Comparison of ENCODE assay signal across 24 cellular contexts in genomic region chr17:71114911-71115668, GRCh38.
"Had no signal": no experiment of that assay in that cellular context is flagged by ENCODE, and none has a peak within 500 bp of the region (broad histone marks: within the 10 kb centered on the region; RNA-seq: fewer than 3 reads in every experiment).

No MANE protein-coding gene starts in this region.

- H3K27me3 Mint-ChIP-seq: dendritic cell treated with granulocyte-macrophage colony-stimulating factor and Interleukin-4, amounts not matched to agents 40 ng/mL and 50 ng/mL, for 4 days; effector memory CD8-positive, alpha-beta T cell; memory B cell; natural killer cell treated with Interleukin-12 subunit alpha and Interleukin-12 subunit beta and Interleukin-15 and Interleukin-18, amount 100 ng/mL, for 72 hours had no signal

- H3K4me3 Mint-ChIP-seq: dendritic cell treated with granulocyte-macrophage colony-stimulating factor and Interleukin-4, amounts not matched to agents 40 ng/mL and 50 ng/mL, for 4 days; effector memory CD8-positive, alpha-beta T cell; memory B cell; mesothelial cell of epicardium; natural killer cell treated with Interleukin-12 subunit alpha and Interleukin-12 subunit beta and Interleukin-15 and Interleukin-18, amount 100 ng/mL, for 72 hours; stimulated activated effector memory CD8-positive, alpha-beta T cell treated with anti-CD3 and anti-CD28 coated beads, Interleukin-12 subunit alpha, Interleukin-12 subunit beta, amount 100 ng/mL, for 72 hours; type B pancreatic cell had no signal

- H3K27ac Mint-ChIP-seq: dendritic cell treated with granulocyte-macrophage colony-stimulating factor and Interleukin-4, amounts not matched to agents 40 ng/mL and 50 ng/mL, for 4 days; effector memory CD8-positive, alpha-beta T cell; memory B cell; mesothelial cell of epicardium; natural killer cell treated with Interleukin-12 subunit alpha and Interleukin-12 subunit beta and Interleukin-15 and Interleukin-18, amount 100 ng/mL, for 72 hours; stimulated activated effector memory CD8-positive, alpha-beta T cell treated with anti-CD3 and anti-CD28 coated beads, Interleukin-12 subunit alpha, Interleukin-12 subunit beta, amount 100 ng/mL, for 72 hours; type B pancreatic cell had no signal

- DNase-seq: effector memory CD8-positive, alpha-beta T cell; glutamatergic neuron; islet precursor cell; left lung; lower lobe of right lung; small intestine; stimulated activated CD4-positive, alpha-beta T cell treated with anti-CD3 and anti-CD28 coated beads, Interleukin-2, amount 100 ng/mL, for 48 hours; stimulated activated CD8-positive, alpha-beta memory T cell treated with anti-CD3 and anti-CD28 coated beads, Interleukin-4, amount 100 ng/mL, for 48 hours; stimulated activated naive CD8-positive, alpha-beta T cell treated with anti-CD3 and anti-CD28 coated beads, Interleukin-15, Interleukin-2, amounts not matched to agents 100 U/mL and 50 U/mL, for 24 hours; thyroid gland; uterus had no signal

- H3K9me3 Mint-ChIP-seq: mesothelial cell of epicardium, type B pancreatic cell had no signal

- H3K9me3 ChIP-seq: esophagus muscularis mucosa, gastroesophageal sphincter, left lung, lower lobe of right lung, neutrophil, right atrium auricular region, suprapubic skin, thyroid gland, uterus had no signal

- H3K36me3 Mint-ChIP-seq: memory B cell; mesothelial cell of epicardium; stimulated activated effector memory CD8-positive, alpha-beta T cell treated with anti-CD3 and anti-CD28 coated beads, Interleukin-12 subunit alpha, Interleukin-12 subunit beta, amount 100 ng/mL, for 72 hours; type B pancreatic cell had no signal

- H3K36me3 ChIP-seq: esophagus muscularis mucosa, gastroesophageal sphincter, left lung, lower lobe of right lung, neutrophil, right atrium auricular region, suprapubic skin, thyroid gland, uterus had no signal

- H3K27me3 ChIP-seq: left lung, neutrophil, right atrium auricular region, suprapubic skin, thyroid gland, uterus had no signal

- FAIRE-seq: colon, small intestine had no signal

- H3K4me1 ChIP-seq: esophagus muscularis mucosa, gastroesophageal sphincter, left lung, lower lobe of right lung, right atrium auricular region, thyroid gland, uterus had no signal

- H3K4me1 Mint-ChIP-seq: memory B cell; stimulated activated effector memory CD8-positive, alpha-beta T cell treated with anti-CD3 and anti-CD28 coated beads, Interleukin-12 subunit alpha, Interleukin-12 subunit beta, amount 100 ng/mL, for 72 hours had no signal

- H3K4me3 ChIP-seq: esophagus muscularis mucosa, gastroesophageal sphincter, left lung, lower lobe of right lung, right atrium auricular region, suprapubic skin, thyroid gland, uterus had no signal

- H3K27ac ChIP-seq: epithelial cell of prostate, esophagus muscularis mucosa, gastroesophageal sphincter, left lung, lower lobe of right lung, neutrophil, right atrium auricular region, suprapubic skin, thyroid gland, uterus had no signal

- ATAC-seq: effector memory CD8-positive, alpha-beta T cell; left lung; lower lobe of right lung; natural killer cell treated with Interleukin-12 subunit alpha and Interleukin-12 subunit beta and Interleukin-15 and Interleukin-18, amount 100 ng/mL, for 72 hours; stimulated activated effector memory CD8-positive, alpha-beta T cell treated with anti-CD3 and anti-CD28 coated beads, Interleukin-12 subunit alpha, Interleukin-12 subunit beta, amount 100 ng/mL, for 72 hours; stimulated activated naive CD8-positive, alpha-beta T cell treated with anti-CD3 and anti-CD28 coated beads, Interleukin-15, Interleukin-2, amounts not matched to agents 100 U/mL and 50 U/mL, for 24 hours had no signal
